ENCODE assay signal across 33 cellular contexts in genomic region chr14:33922125-33922524, GRCh38. TPM values are rescaled to one million over a fixed set of nuclear protein-coding genes. Genes with fewer than 3 reads are reported as not detected.
DNase-seq lines count a peak whose midpoint lies in the region; ATAC-seq, FAIRE-seq and TF ChIP-seq lines count a peak whose summit lies in the region.
"Had no signal": no experiment of that assay in that cellular context is flagged by ENCODE, and none has a peak within 500 bp of the region (broad histone marks: within the 10 kb centered on the region; RNA-seq: fewer than 3 reads in every experiment).

No MANE protein-coding gene starts in this region.

- 87% methylated on average over 4 of the region's 4 CpGs for WGBS in HUES64

- H4K20me1 ChIP-seq in astrocyte (ENCODE audit: insufficient read depth, low read length), result no peaks in the 10 kb centered on the region

- H3K4me3 ChIP-seq in HUES64 (ENCODE audit: low read length) (no peak overlapping the region), astrocyte (ENCODE audit: insufficient read depth, low read depth, low read length) (no peak overlapping the region), fibroblast of pulmonary artery (replicated peaks; ENCODE audit: low read depth, low read length) (no peak overlapping the region)
- H3K4me3 ChIP-seq: mucosa of descending colon, psoas muscle, upper lobe of left lung had no signal

- H3K79me2 ChIP-seq in astrocyte (ENCODE audit: insufficient read depth, low read length), result no peaks in the 10 kb centered on the region

- ATAC-seq in HG02885 (IDR thresholded peaks at IDR 0.05; ENCODE audit: poor library complexity, unreplicated experiment), result no peak
- ATAC-seq in GM21825 (IDR thresholded peaks at IDR 0.05; ENCODE audit: unreplicated experiment), result no peak
- ATAC-seq: activated CD4-positive, CD25-positive, alpha-beta regulatory T cell treated with anti-CD3 and anti-CD28 coated beads, Interleukin-2, amount 50 U/mL, for 24 hours; mucosa of descending colon; natural killer cell; psoas muscle had no signal

- H3K27me3 Mint-ChIP-seq in astrocyte (ENCODE audit: low read depth, unreplicated experiment), result no peaks in the 10 kb centered on the region
- H3K27me3 Mint-ChIP-seq: B cell; CD4-positive, alpha-beta memory T cell had no signal

- peaks cover 21% of the 10 kb centered on the region for H3K4me1 ChIP-seq in HUES64 (ENCODE audit: insufficient read depth, low read length)
- H3K4me1 ChIP-seq in astrocyte (ENCODE audit: insufficient read depth, low read length), result peaks cover 2% of the 10 kb centered on the region

- H3K9me3 Mint-ChIP-seq in astrocyte (ENCODE audit: unreplicated experiment), result peaks cover 2% of the 10 kb centered on the region
- H3K9me3 Mint-ChIP-seq: CD4-positive, alpha-beta memory T cell; natural killer cell had no signal

- peak; percentile 32 for DNase-seq in Daoy (ENCODE audit: low read depth)
- peak; percentile 50 for DNase-seq in astrocyte (ENCODE audit: low read depth)
- peak; percentile 63 for DNase-seq in fibroblast of pulmonary artery (ENCODE audit: low read depth)
- DNase-seq in iPS-NIHi11 (ENCODE audit: low spot score), result no peak
- DNase-seq in activated naive CD4-positive, alpha-beta T cell treated with anti-CD3 and anti-CD28 coated beads, Interleukin-2, amount 50 U/mL, for 16 hours, result no peak
- DNase-seq: ACHN; activated CD4-positive, alpha-beta T cell treated with anti-CD3 and anti-CD28 coated beads, Interleukin-2, amount 50 U/mL, for 4 hours; activated T-cell treated with anti-CD3 and anti-CD28 coated beads, Interleukin-2, amount 50 U/mL, for 48 hours; brain microvascular endothelial cell; CD4-positive, alpha-beta memory T cell; effector CD4-positive, alpha-beta T cell; foreskin melanocyte; HCEC 1CT; IMR-90; kidney glomerular epithelial cell; mucosa of descending colon; natural killer cell; NCI-H1092; NCI-H187; occipital lobe; psoas muscle; SK-N-SH; stimulated activated CD4-positive, alpha-beta T cell treated with anti-CD3 and anti-CD28 coated beads, Interleukin-4, amount 100 ng/mL, for 24 hours; substantia nigra; upper lobe of left lung had no signal

- H3K9me3 ChIP-seq in HUES64 (ENCODE audit: insufficient read depth, low read depth, low read length) (no peaks in the 10 kb centered on the region), astrocyte (ENCODE audit: insufficient read depth, low read depth, low read length) (no peaks in the 10 kb centered on the region)
- H3K9me3 ChIP-seq: mucosa of descending colon, psoas muscle, SK-N-SH, upper lobe of left lung had no signal

- peak overlapping the region; percentile 24; the same call in 1 of the 2 replicates for H3K27ac ChIP-seq in HUES64 (ENCODE audit: low read depth, low read length)
- no peak overlapping the region for H3K27ac ChIP-seq in astrocyte (ENCODE audit: low read depth, low read length)
- H3K27ac ChIP-seq: brain microvascular endothelial cell, psoas muscle, RWPE1, upper lobe of left lung had no signal

- H3K36me3 ChIP-seq in HUES64 (ENCODE audit: insufficient read depth, low read length), result peaks cover 48% of the 10 kb centered on the region
- H3K36me3 ChIP-seq in astrocyte (ENCODE audit: insufficient read depth, low read length), result no peaks in the 10 kb centered on the region
- H3K36me3 ChIP-seq: brain microvascular endothelial cell, upper lobe of left lung had no signal

- no peak overlapping the region for H3K27ac Mint-ChIP-seq in astrocyte (ENCODE audit: unreplicated experiment)
- H3K27ac Mint-ChIP-seq: B cell; CD4-positive, alpha-beta memory T cell; natural killer cell had no signal

- no peak overlapping the region for H3K4me2 ChIP-seq in astrocyte (ENCODE audit: low read length)
- H3K4me2 ChIP-seq: SK-N-SH had no signal

- peaks cover 15% of the 10 kb centered on the region for H3K4me1 Mint-ChIP-seq in astrocyte (ENCODE audit: low read depth, unreplicated experiment)
- H3K4me1 Mint-ChIP-seq: B cell, natural killer cell had no signal

- peaks cover 8% of the 10 kb centered on the region for H3K36me3 Mint-ChIP-seq in astrocyte (ENCODE audit: low read depth, unreplicated experiment)
- H3K36me3 Mint-ChIP-seq: natural killer cell had no signal

- H3K4me3 Mint-ChIP-seq in astrocyte (ENCODE audit: unreplicated experiment), result no peak overlapping the region
- H3K4me3 Mint-ChIP-seq: B cell; CD4-positive, alpha-beta memory T cell; natural killer cell had no signal

- H3K27me3 ChIP-seq in HUES64 (ENCODE audit: insufficient read depth, low read length) (no peaks in the 10 kb centered on the region), astrocyte (ENCODE audit: insufficient read depth, low read length) (peaks cover 6% of the 10 kb centered on the region)
- H3K27me3 ChIP-seq: brain microvascular endothelial cell, upper lobe of left lung had no signal

- H2AFZ ChIP-seq in astrocyte (ENCODE audit: low read depth, low read length), result no peak overlapping the region

- TF ChIP-seq CTCF in astrocyte (IDR thresholded peaks at IDR 0.05; ENCODE audit: insufficient read depth, low read depth, low read length) (no peak), fibroblast of pulmonary artery (IDR thresholded peaks at IDR 0.05; ENCODE audit: low read length, missing control alignments) (no peak)

- no peak for FAIRE-seq in astrocyte (lab: Jason Lieb, UNC)
- FAIRE-seq: colon, GM12891 had no signal

- H3K9ac ChIP-seq in HUES64 (ENCODE audit: low read depth, low read length), result no peak overlapping the region
- no peak overlapping the region for H3K9ac ChIP-seq in astrocyte (ENCODE audit: low read length)
- H3K9ac ChIP-seq: SK-N-SH had no signal

RNA-seq across cellular contexts. Expression of gene EGLN3, which starts 28.7 kb away (rescaled TPM):
- 4.0 and 4.3 TPM in 2 replicates for total RNA-seq in Daoy (2014; rRNA removed; shearing (Covaris generic))
- polyA plus RNA-seq in HUES64 (2013, experiment 1 of 2), result 19.5 TPM
- 18.1 TPM for polyA plus RNA-seq in HUES64 (2013, experiment 2 of 2)
- total RNA-seq in astrocyte, result 13.3 and 24.5 TPM in 2 replicates

Comparison
In these comparisons a context has a peak if more than half of its experiments do, and no peak if none do; other contexts are left out.
1. DNase-seq: peak in Daoy (single experiment), astrocyte (single experiment) and fibroblast of pulmonary artery (single experiment); none in iPS-NIHi11 (single experiment) and activated naive CD4-positive, alpha-beta T cell treated with anti-CD3 and anti-CD28 coated beads, Interleukin-2, amount 50 U/mL, for 16 hours (single experiment).